ENCODE assay signal across 17 cellular contexts in genomic region chr5:150114102-150114641, GRCh38. TPM values are rescaled to one million over a fixed set of nuclear protein-coding genes. Genes with fewer than 3 reads are reported as not detected.
DNase-seq lines count a peak whose midpoint lies in the region; ATAC-seq and TF ChIP-seq lines count a peak whose summit lies in the region.
"Had no signal": no experiment of that assay in that cellular context is flagged by ENCODE, and none has a peak within 500 bp of the region (broad histone marks: within the 10 kb centered on the region; RNA-seq: fewer than 3 reads in every experiment).

No MANE protein-coding gene starts in this region.

- no peak for TF ChIP-seq POLR2A in vagina (IDR thresholded peaks at IDR 0.05)

- H3K4me3 ChIP-seq in adipocyte (ENCODE audit: low read length) = no peak overlapping the region
- H3K4me3 ChIP-seq in lung = no peak overlapping the region
- H3K4me3 ChIP-seq in vagina = no peak overlapping the region
- H3K4me3 ChIP-seq: body of pancreas, dorsolateral prefrontal cortex, prostate gland had no signal

- peaks cover 52% of the 10 kb centered on the region for H3K36me3 ChIP-seq in adipocyte (ENCODE audit: control insufficient read depth, insufficient read depth, low read length, severe bottlenecking)
- H3K36me3 ChIP-seq in lung (ENCODE audit: control insufficient read depth in 2 of 2, insufficient read depth in 2 of 2, low read length in 2 of 2) = no peaks in the 10 kb centered on the region
- peaks cover 0 to 25% of the 10 kb centered on the region in 2 donors for H3K36me3 ChIP-seq in vagina
- H3K36me3 ChIP-seq: prostate gland had no signal

- TF ChIP-seq CTCF in lung (IDR thresholded peaks at IDR 0.05; ENCODE audit: control extremely low read depth, extremely low read depth) = no peak
- no peak for TF ChIP-seq CTCF in vagina (IDR thresholded peaks at IDR 0.05)

- no peaks in the 10 kb centered on the region for H3K27me3 ChIP-seq in adipocyte (replicated peaks; ENCODE audit: control insufficient read depth, insufficient read depth, low read length)
- H3K27me3 ChIP-seq in lung (ENCODE audit: control insufficient read depth, insufficient read depth) = no peaks in the 10 kb centered on the region
- no peaks in the 10 kb centered on the region for H3K27me3 ChIP-seq in vagina
- H3K27me3 ChIP-seq: body of pancreas, dorsolateral prefrontal cortex had no signal

- H3K9me3 ChIP-seq in adipocyte (ENCODE audit: control insufficient read depth, low read length) = no peaks in the 10 kb centered on the region
- H3K9me3 ChIP-seq in lung (ENCODE audit: control insufficient read depth in 2 of 2, insufficient read depth in 1 of 2, low read length in 1 of 2) = no peaks in the 10 kb centered on the region
- no peaks in the 10 kb centered on the region for H3K9me3 ChIP-seq in vagina
- H3K9me3 ChIP-seq: body of pancreas, prostate gland had no signal

- peaks cover 52% of the 10 kb centered on the region for H3K4me1 ChIP-seq in adipocyte (ENCODE audit: control insufficient read depth, insufficient read depth, low read length)
- peaks cover 0 to 6% of the 10 kb centered on the region in 2 donors for H3K4me1 ChIP-seq in lung (ENCODE audit: control insufficient read depth in 2 of 2, insufficient read depth in 2 of 2, low read length in 2 of 2)
- peaks cover 9% of the 10 kb centered on the region for H3K4me1 ChIP-seq in vagina
- H3K4me1 ChIP-seq: body of pancreas, prostate gland had no signal

- peak; percentile 30 for DNase-seq in left ventricle myocardium superior
- no peak for DNase-seq in left cardiac atrium
- no peak for DNase-seq in adipocyte (ENCODE audit: low read depth)
- DNase-seq in lung (ENCODE audit: low spot score) = peak; percentile 23
- DNase-seq in vagina (ENCODE audit: extremely low spot score in 2 of 2) = peak in 1 of 2 donors; percentile 85
- no peak for DNase-seq in SW 1271 (lab: John Stamatoyannopoulos, UW)
- no peak for DNase-seq in NCI-H1694 (lab: John Stamatoyannopoulos, UW)
- DNase-seq in ACHN = no peak
- DNase-seq: AML-193, DMS153, MM.1S, NCI-H2029, NCI-H510A treated with DMSO at 0.1 percent for 48 hours had no signal

- H3K27ac ChIP-seq in lung (ENCODE audit: low read depth in 1 of 2, low read length in 1 of 2) = no peak overlapping the region
- peak overlapping the region; percentile 74 for H3K27ac ChIP-seq in vagina
- H3K27ac ChIP-seq: body of pancreas, prostate gland had no signal

- in situ Hi-C loops in ACHN (cut with HindIII; ENCODE audit: low pct_ligation_motif_present, low pct_unique_long_range_greater_than_20kb, low sequenced_read_pairs) = no loop called here

- WGBS in lung, 2 donors = 91 to 93% methylated on average over 12 of the region's 12 CpGs

- ATAC-seq in left ventricle myocardium superior (no peak), left cardiac atrium (no peak), lung (ENCODE audit: insufficient read depth, low FRiP score) (no peak)
- ATAC-seq: body of pancreas had no signal

- intact Hi-C loops in left ventricle myocardium superior (cut with micrococcal nuclease) = no loop called here
- intact Hi-C loops in left cardiac atrium (cut with DNase I) = no loop called here
- intact Hi-C loops in vagina (cut with DNase I) = no loop called here

- H3K9ac ChIP-seq in adipocyte (ENCODE audit: low read length) = peak overlapping the region; percentile 50

RNA-seq across cellular contexts. Expression of gene CSF1R, which starts 27.8 kb away (rescaled TPM):
- total RNA-seq in left ventricle myocardium superior (20.1 TPM), left cardiac atrium (10 to 100 TPM; 18.3 to 41.6 TPM), lung (10 to 100 TPM; 29.1 to 52.3 TPM), vagina (21.4 TPM)
- polyA plus RNA-seq in lung = 10 to 100 TPM; 13.0 to 65.0 TPM
- total RNA-seq: fibroblast of lung had no signal

RNA-seq across cellular contexts. Expression of gene PDGFRB, which starts 41.5 kb away (rescaled TPM):
- 47.8 TPM for total RNA-seq in left ventricle myocardium superior
- 10 to 100 TPM; 62.9 to 68.3 TPM for total RNA-seq in left cardiac atrium
- 100 to 1,000 TPM; 110 to 215 TPM for total RNA-seq in lung
- polyA plus RNA-seq in lung = 10 to 100 TPM; 33.6 to 46.5 TPM
- total RNA-seq in vagina = 173 TPM

RNA-seq across cellular contexts. Expression of gene CDX1, which starts 52.4 kb away (rescaled TPM):
- total RNA-seq in left ventricle myocardium superior (not detected), left cardiac atrium (not detected), lung (under 1 TPM; 0.25 to 0.43 TPM), vagina (not detected)
- polyA plus RNA-seq in lung = under 1 TPM; 0.09 to 0.28 TPM
- total RNA-seq: body of pancreas had no signal

Comparison
In these comparisons a context has a peak if more than half of its experiments do, and no peak if none do; other contexts are left out.
1. DNase-seq: peak in left ventricle myocardium superior (single experiment) and lung (single experiment); none in left cardiac atrium (single experiment), adipocyte (single experiment), SW 1271 (0 of 2), NCI-H1694 (single experiment) and ACHN (single experiment).